ENCODE assay signal across 23 cellular contexts in the genomic region with DNA sequence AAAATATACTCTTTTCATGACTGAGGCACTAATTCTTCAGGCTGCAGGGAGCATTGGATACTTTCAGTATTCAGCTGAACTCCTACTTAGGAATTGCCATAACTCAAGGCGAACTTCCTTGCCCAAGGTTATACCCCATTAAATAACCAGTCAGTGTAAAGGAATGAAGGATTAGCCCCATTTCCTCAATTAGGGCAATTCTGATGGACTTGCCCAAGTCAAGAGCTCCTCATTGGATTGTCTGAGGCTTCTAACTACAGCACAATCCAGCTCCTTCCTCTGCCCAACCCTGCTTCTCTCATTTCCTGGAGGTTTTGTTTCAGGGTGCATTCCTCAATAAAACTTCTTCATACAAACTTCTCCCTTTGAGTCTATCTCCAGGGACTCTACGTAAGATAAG.
"Had no signal": no experiment of that assay in that cellular context is flagged by ENCODE, and none has a peak within 500 bp of the region (broad histone marks: within the 10 kb centered on the region; RNA-seq: fewer than 3 reads in every experiment).

No MANE protein-coding gene starts in this region.

- DNase-seq: KBM-7, MV-4-11, NCI-H1048, NCI-H1105, NCI-H1417 treated with DMSO at 0.1 percent for 48 hours, NCI-H146, NCI-H1694 treated with DMSO at 0.1 percent for 48 hours, NCI-H1930, NCI-H2081, NCI-H2107, NCI-H226, NCI-H446, NCI-H510A, NCI-H524 treated with DMSO at 0.1 percent for 48 hours, NCI-H69, NCI-H774, SHP77 treated with DMSO at 0.1 percent for 48 hours, SJCRH30, T-helper 1 cell had no signal

- ATAC-seq: HepG2, Panc1, Right ventricle myocardium inferior, SK-N-SH treated with all-trans-retinoic acid at 6 μM for 48 hours had no signal
